ENCODE assay signal across 8 cellular contexts in the genomic region with DNA sequence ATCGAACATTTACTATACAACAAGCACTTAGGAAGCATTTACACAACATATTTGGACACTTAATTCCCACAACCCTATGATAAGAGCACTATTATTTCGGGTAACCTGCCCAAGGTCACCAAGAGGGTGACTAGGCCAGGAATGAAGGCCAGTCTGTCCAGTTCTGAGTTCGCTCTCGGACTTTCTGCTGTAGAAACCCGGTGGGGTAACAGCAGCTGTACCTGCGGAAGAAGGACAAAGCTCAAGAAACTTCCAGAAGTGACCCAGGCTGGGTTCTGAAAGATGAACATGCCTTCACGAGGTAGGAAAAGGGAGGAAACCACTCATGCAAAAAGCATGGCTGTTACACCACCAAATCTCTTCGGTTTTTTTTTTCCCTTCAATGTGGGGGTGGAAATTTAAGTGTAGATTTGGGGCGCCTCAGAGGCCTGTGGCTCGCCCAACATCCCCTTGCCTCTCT. TPM values are rescaled to one million over a fixed set of nuclear protein-coding genes. Genes with fewer than 3 reads are reported as not detected.
DNase-seq lines count a peak whose midpoint lies in the region; TF ChIP-seq lines count a peak whose summit lies in the region.

No MANE protein-coding gene starts in this region.

- H3K27ac ChIP-seq in liver (ENCODE audit: low read depth in 1 of 2, low read length in 2 of 2) (peak overlapping the region; percentile 90 to 91), tibial nerve (peak overlapping the region; percentile 38 to 88 (median 83))

- H3K36me3 ChIP-seq in liver (ENCODE audit: control insufficient read depth in 4 of 4, insufficient read depth in 3 of 4, low read depth in 1 of 4, low read length in 3 of 4): no peaks in the 10 kb centered on the region
- H3K36me3 ChIP-seq in tibial nerve: no peaks in the 10 kb centered on the region

- no peak for TF ChIP-seq POLR2A in tibial nerve (IDR thresholded peaks at IDR 0.05)

- no peaks in the 10 kb centered on the region for H3K36me3 Mint-ChIP-seq in activated naive CD4-positive, alpha-beta T cell treated with anti-CD3 and anti-CD28 coated beads, Interleukin-2, amount 50 U/mL, for 24 hours

- DNase-seq in activated naive CD4-positive, alpha-beta T cell treated with anti-CD3 and anti-CD28 coated beads, Interleukin-2, amount 50 U/mL, for 16 hours: no peak
- no peak for DNase-seq in astrocyte of the cerebellum (ENCODE audit: low read depth)
- DNase-seq in tibial nerve (ENCODE audit: low spot score in 2 of 2): no peak
- DNase-seq in ecto neural progenitor cell (ENCODE audit: low spot score): no peak
- no peak for DNase-seq in germinal center (ENCODE audit: low spot score)
- no peak for DNase-seq in activated CD4-positive, CD25-positive, alpha-beta regulatory T cell (lab: John Stamatoyannopoulos, UW)

- H3K4me1 ChIP-seq in liver (ENCODE audit: control insufficient read depth in 4 of 4, insufficient read depth in 4 of 4, low read length in 3 of 4): peaks cover 6 to 20% (median 12%) of the 10 kb centered on the region in 4 donors
- H3K4me1 ChIP-seq in tibial nerve: peaks cover 0 to 20% (median 6%) of the 10 kb centered on the region in 4 donors

- 16% methylated on average over 10 of the region's 10 CpGs for WGBS in liver
- 43 to 48% methylated on average over 10 of the region's 10 CpGs for WGBS in tibial nerve, 2 donors

- H3K4me3 ChIP-seq in astrocyte of the cerebellum (ENCODE audit: low read depth, low read length) (peak overlapping the region; percentile 52), liver (ENCODE audit: low read depth in 1 of 3, low read length in 3 of 3) (peak overlapping the region; percentile 54 to 95 (median 67)), tibial nerve (peak overlapping the region; percentile 43 to 75 (median 66))

- TF ChIP-seq CTCF in astrocyte of the cerebellum (IDR thresholded peaks at IDR 0.05; ENCODE audit: low read depth, low read length, missing control alignments) (no peak), liver (IDR thresholded peaks at IDR 0.05; ENCODE audit: low read depth, low read length, missing input control) (no peak), tibial nerve (IDR thresholded peaks at IDR 0.05) (no peak)

- H3K9me3 ChIP-seq in liver (ENCODE audit: control insufficient read depth in 4 of 4, low read length in 3 of 4) (no peaks in the 10 kb centered on the region), tibial nerve (no peaks in the 10 kb centered on the region)

- peaks cover 15% of the 10 kb centered on the region for H3K4me1 Mint-ChIP-seq in activated naive CD4-positive, alpha-beta T cell treated with anti-CD3 and anti-CD28 coated beads, Interleukin-2, amount 50 U/mL, for 24 hours

- peak overlapping the region; percentile 68 to 82 for H3K9ac ChIP-seq in liver (ENCODE audit: low read depth in 1 of 2, low read length in 2 of 2)

- H3K4me3 Mint-ChIP-seq in activated naive CD4-positive, alpha-beta T cell treated with anti-CD3 and anti-CD28 coated beads, Interleukin-2, amount 50 U/mL, for 24 hours: peak overlapping the region; percentile 92

- no peaks in the 10 kb centered on the region for H3K27me3 Mint-ChIP-seq in activated naive CD4-positive, alpha-beta T cell treated with anti-CD3 and anti-CD28 coated beads, Interleukin-2, amount 50 U/mL, for 24 hours

- TF ChIP-seq RAD21 in liver (IDR thresholded peaks at IDR 0.05): no peak

- in situ Hi-C loops in astrocyte of the cerebellum (cut with HindIII; ENCODE audit: low sequenced_read_pairs): no loop called here

- no peak for TF ChIP-seq EP300 in tibial nerve (IDR thresholded peaks at IDR 0.05)

- H3K27me3 ChIP-seq in liver (ENCODE audit: control insufficient read depth in 4 of 4, insufficient read depth in 4 of 4, low read length in 3 of 4) (no peaks in the 10 kb centered on the region), tibial nerve (no peaks in the 10 kb centered on the region)

- H3K27ac Mint-ChIP-seq in activated naive CD4-positive, alpha-beta T cell treated with anti-CD3 and anti-CD28 coated beads, Interleukin-2, amount 50 U/mL, for 24 hours: peak overlapping the region; percentile 97

- no peaks in the 10 kb centered on the region for H3K9me3 Mint-ChIP-seq in activated naive CD4-positive, alpha-beta T cell treated with anti-CD3 and anti-CD28 coated beads, Interleukin-2, amount 50 U/mL, for 24 hours

TF ChIP-seq in liver, 16 proteins besides CTCF, POLR2A, EP300 and RAD21:
- no peak for TF ChIP-seq FOXA2 (IDR thresholded peaks at IDR 0.05)
- TF ChIP-seq, protein P1, sequence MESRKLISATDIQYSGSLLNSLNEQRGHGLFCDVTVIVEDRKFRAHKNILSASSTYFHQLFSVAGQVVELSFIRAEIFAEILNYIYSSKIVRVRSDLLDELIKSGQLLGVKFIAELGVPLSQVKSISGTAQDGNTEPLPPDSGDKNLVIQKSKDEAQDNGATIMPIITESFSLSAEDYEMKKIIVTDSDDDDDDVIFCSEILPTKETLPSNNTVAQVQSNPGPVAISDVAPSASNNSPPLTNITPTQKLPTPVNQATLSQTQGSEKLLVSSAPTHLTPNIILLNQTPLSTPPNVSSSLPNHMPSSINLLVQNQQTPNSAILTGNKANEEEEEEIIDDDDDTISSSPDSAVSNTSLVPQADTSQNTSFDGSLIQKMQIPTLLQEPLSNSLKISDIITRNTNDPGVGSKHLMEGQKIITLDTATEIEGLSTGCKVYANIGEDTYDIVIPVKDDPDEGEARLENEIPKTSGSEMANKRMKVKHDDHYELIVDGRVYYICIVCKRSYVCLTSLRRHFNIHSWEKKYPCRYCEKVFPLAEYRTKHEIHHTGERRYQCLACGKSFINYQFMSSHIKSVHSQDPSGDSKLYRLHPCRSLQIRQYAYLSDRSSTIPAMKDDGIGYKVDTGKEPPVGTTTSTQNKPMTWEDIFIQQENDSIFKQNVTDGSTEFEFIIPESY (IDR thresholded peaks at IDR 0.05): no peak
- peak; percentile 26 to 28 for TF ChIP-seq HNF4A (conservative IDR thresholded peaks at IDR 0.05)
- no peak for TF ChIP-seq TAF1 (conservative IDR thresholded peaks at IDR 0.05)
- TF ChIP-seq JUND (IDR thresholded peaks at IDR 0.05): peak in 1 of 2 donors; percentile 26
- TF ChIP-seq FOXA1 (IDR thresholded peaks at IDR 0.05): no peak
- TF ChIP-seq GABPA (IDR thresholded peaks at IDR 0.05 in 1 of 2, conservative IDR thresholded peaks at IDR 0.05 in 1 of 2): no peak
- TF ChIP-seq RXRA (IDR thresholded peaks at IDR 0.05): peak in 1 of 2 donors; percentile 48

RNA-seq across cellular contexts. Expression of a gene that starts 10.8 kb away (rescaled TPM):
- total RNA-seq in liver (1 to 10 TPM in 1 of 2 donors, under 1 TPM in 1; 0.84 to 1.4 TPM), tibial nerve (10 to 100 TPM in 1 of 4 donors, not detected in 3; 11.4 TPM)
- polyA plus RNA-seq in liver: 1 to 10 TPM in 1 of 2 donors, under 1 TPM in 1; 0.39 to 4.6 TPM

RNA-seq across cellular contexts. Expression of a gene that starts 14.7 kb away (rescaled TPM):
- total RNA-seq in liver (1 to 10 TPM; 1.6 to 2.3 TPM), tibial nerve (1 to 10 TPM in 3 of 4 donors, under 1 TPM in 1; 0.87 to 5.7 (median 1.9) TPM)
- 1 to 10 TPM; 1.6 to 4.2 TPM for polyA plus RNA-seq in liver

RNA-seq across cellular contexts. Expression of a gene that starts 23.8 kb away (rescaled TPM):
- total RNA-seq in liver (under 1 TPM; under 0.01 TPM), tibial nerve (under 1 TPM in 3 of 4 donors, not detected in 1; under 0.01 TPM)
- polyA plus RNA-seq in liver: 10 to 100 TPM in 1 of 2 donors, not detected in 1; 26.0 TPM

RNA-seq across cellular contexts. Expression of a gene that starts 25.1 kb away (rescaled TPM):
- total RNA-seq in liver (under 1 TPM; under 0.01 TPM), tibial nerve (under 1 TPM; under 0.01 TPM)
- polyA plus RNA-seq in liver: 10 to 100 TPM in 1 of 2 donors, not detected in 1; 82.7 TPM

RNA-seq across cellular contexts. Expression of a gene that starts 51.3 kb away (rescaled TPM):
- total RNA-seq in liver (10 to 100 TPM in 1 of 2 donors, 1 to 10 TPM in 1; 6.0 to 13.1 TPM), tibial nerve (100 to 1,000 TPM; 217 to 428 (median 330) TPM)
- polyA plus RNA-seq in liver: 10 to 100 TPM; 12.0 to 12.6 TPM
